ENCODE assay signal across 8 cellular contexts in genomic region chr9:129697111-129697955, GRCh38. TPM values are rescaled to one million over a fixed set of nuclear protein-coding genes. Genes with fewer than 3 reads are reported as not detected.
DNase-seq lines count a peak whose midpoint lies in the region; ATAC-seq, FAIRE-seq and TF ChIP-seq lines count a peak whose summit lies in the region.

No MANE protein-coding gene starts in this region.

- no peak for TF ChIP-seq POLR2A in lower leg skin (IDR thresholded peaks at IDR 0.05)

- TF ChIP-seq CTCF in GM23338 (conservative IDR thresholded peaks at IDR 0.05; ENCODE audit: low read depth in 2 of 2) (no peak), bronchial epithelial cell (IDR thresholded peaks at IDR 0.05; ENCODE audit: insufficient read depth, low read length, severe bottlenecking) (no peak), lower leg skin (IDR thresholded peaks at IDR 0.05) (no peak)

- no peaks in the 10 kb centered on the region for H3K9me2 ChIP-seq in GM23338 (ENCODE audit: insufficient read depth)

- no peaks in the 10 kb centered on the region for H4K20me1 ChIP-seq in GM23338 (replicated peaks; ENCODE audit: insufficient read depth)

- H2AFZ ChIP-seq in GM23338, result peak overlapping the region; percentile 98

- DNase-seq in GM23338 (ENCODE audit: low spot score), result peak; percentile 75
- DNase-seq in SK-N-DZ (ENCODE audit: low spot score), result peak; percentile 44
- no peak for DNase-seq in bronchial epithelial cell (ENCODE audit: low read depth)
- DNase-seq in lower leg skin (ENCODE audit: low spot score in 2 of 2), result peak; percentile 64 to 93
- peak; percentile 71 for DNase-seq in stimulated activated CD8-positive, alpha-beta memory T cell treated with anti-CD3 and anti-CD28 coated beads, Interleukin-4, amount 100 ng/mL, for 48 hours
- no peak for DNase-seq in NCI-H2107 treated with DMSO at 0.1 percent for 48 hours (lab: John Stamatoyannopoulos, UW; ENCODE audit: unreplicated experiment)

- no peaks in the 10 kb centered on the region for H3F3A ChIP-seq in GM23338 (replicated peaks; ENCODE audit: low read depth)

- H3K4me1 ChIP-seq in GM23338 (ENCODE audit: insufficient read depth), result peaks cover 8% of the 10 kb centered on the region; the same call in 1 of the 2 replicates

- H3K4me3 ChIP-seq in GM23338 (peak overlapping the region; percentile 84), bronchial epithelial cell (ENCODE audit: low read depth, low read length) (peak overlapping the region; percentile 29), lower leg skin (ENCODE audit: low read depth, poor library complexity, severe bottlenecking) (peak overlapping the region; percentile 10)

- no peaks in the 10 kb centered on the region for H3K36me3 Mint-ChIP-seq in GM23338 (ENCODE audit: low read depth)

- WGBS in lower leg skin, 2 donors, result 0% methylated on average over 31 to 48 of the region's 76 CpGs

- H3K36me3 ChIP-seq in GM23338 (ENCODE audit: insufficient read depth) (no peaks in the 10 kb centered on the region), bronchial epithelial cell (ENCODE audit: control insufficient read depth, insufficient read depth, low read length) (no peaks in the 10 kb centered on the region)

- no peaks in the 10 kb centered on the region for H3K9me3 Mint-ChIP-seq in GM23338

- FAIRE-seq in bronchial epithelial cell (lab: Jason Lieb, UNC), result no peak

- H3K4me1 Mint-ChIP-seq in GM23338, result peaks cover 6% of the 10 kb centered on the region; the same call in 2 of the 3 replicates

- peak overlapping the region; percentile 78; the same call in 1 of the 2 replicates for H3K27ac Mint-ChIP-seq in GM23338

- H3K4me3 Mint-ChIP-seq in GM23338, result peak overlapping the region; percentile 92

- H3K4me2 ChIP-seq in GM23338, result peak overlapping the region; percentile 95

- H3K27me3 Mint-ChIP-seq in GM23338 (ENCODE audit: insufficient read depth, low read depth, poor library complexity), result peaks cover 10% of the 10 kb centered on the region

- H3K79me2 ChIP-seq in GM23338 (replicated peaks; ENCODE audit: insufficient read depth), result no peaks in the 10 kb centered on the region

- no peak overlapping the region for H3K27ac ChIP-seq in GM23338 (ENCODE audit: low read depth)

- H3K27me3 ChIP-seq in GM23338 (ENCODE audit: insufficient read depth) (peaks cover 6% of the 10 kb centered on the region), bronchial epithelial cell (ENCODE audit: control insufficient read depth, insufficient read depth, low read length) (peaks cover 22% of the 10 kb centered on the region)

- intact Hi-C loops in lower leg skin (cut with DNase I; ENCODE audit: low total_unique reads), result no loop called here

- ATAC-seq in GM23338 (peak; percentile 83), GM19467 (IDR thresholded peaks at IDR 0.05; ENCODE audit: unreplicated experiment) (no peak), GM18520 (IDR thresholded peaks at IDR 0.05; ENCODE audit: unreplicated experiment) (no peak)

TF ChIP-seq in GM23338, 12 proteins besides CTCF, POLR2A, EP300 and RAD21 (continues in another document):
- TF ChIP-seq ZNF331 (CRISPR knock-in tag; IDR thresholded peaks at IDR 0.05; ENCODE audit: low read depth) (no peak), STAT1 (IDR thresholded peaks at IDR 0.05; ENCODE audit: unreplicated experiment) (no peak), ZNF462 (CRISPR knock-in tag; IDR thresholded peaks at IDR 0.05) (no peak), NANOG (IDR thresholded peaks at IDR 0.05; ENCODE audit: borderline replicate concordance) (no peak)

RNA-seq across cellular contexts. Expression of gene PRRX2, which starts 31.9 kb away (rescaled TPM):
- total RNA-seq in GM23338 (2014; rRNA removed; shearing (Covaris generic)), result 4.5 and 8.3 TPM in 2 replicates
- polyA plus RNA-seq in GM23338 (2016; fragmentation: Nextera tagmentation; extraction: Ambion mirVana), result 5.6 and 5.8 TPM in 2 replicates
- 1.8 and 2.1 TPM in 2 replicates for polyA plus RNA-seq in SK-N-DZ (2014; cell fraction: cytosol; rRNA removed)
- 1.1 and 2.0 TPM in 2 replicates for polyA plus RNA-seq in SK-N-DZ (2014; cell fraction: nucleus; rRNA removed)
- 0.13 TPM in 1 of 2 replicates, not detected in the other for total RNA-seq in bronchial epithelial cell
- total RNA-seq in lower leg skin, result 10 to 100 TPM; 10.7 to 24.1 (median 16.6) TPM

RNA-seq across cellular contexts. Expression of gene ASB6, which starts 55.4 kb away (rescaled TPM):
- 15.6 and 19.8 TPM in 2 replicates for total RNA-seq in GM23338 (2014; rRNA removed; shearing (Covaris generic))
- polyA plus RNA-seq in GM23338 (2016; fragmentation: Nextera tagmentation; extraction: Ambion mirVana), result 8.8 and 9.7 TPM in 2 replicates
- polyA plus RNA-seq in SK-N-DZ (2014; cell fraction: cytosol; rRNA removed), result 14.4 and 23.2 TPM in 2 replicates
- 31.9 and 32.7 TPM in 2 replicates for polyA plus RNA-seq in SK-N-DZ (2014; cell fraction: nucleus; rRNA removed)
- 6.1 and 9.2 TPM in 2 replicates for total RNA-seq in bronchial epithelial cell
- total RNA-seq in lower leg skin, result 10 to 100 TPM; 33.0 to 46.9 (median 40.1) TPM

RNA-seq across cellular contexts. Expression of gene PTGES, which starts 55.5 kb away (rescaled TPM):
- 3.6 and 3.9 TPM in 2 replicates for total RNA-seq in GM23338 (2014; rRNA removed; shearing (Covaris generic))
- 2.8 and 3.3 TPM in 2 replicates for polyA plus RNA-seq in GM23338 (2016; fragmentation: Nextera tagmentation; extraction: Ambion mirVana)
- polyA plus RNA-seq in SK-N-DZ (2014; cell fraction: cytosol; rRNA removed), result not detected in 2 replicates
- not detected in 2 replicates for polyA plus RNA-seq in SK-N-DZ (2014; cell fraction: nucleus; rRNA removed)
- total RNA-seq in bronchial epithelial cell (0.90 and 11.1 TPM in 2 replicates), lower leg skin (10 to 100 TPM; 14.4 to 28.7 (median 23.2) TPM)

Comparison
In these comparisons a context has a peak if more than half of its experiments do, and no peak if none do; other contexts are left out.
1. DNase-seq: peak in GM23338 (single experiment), SK-N-DZ (single experiment), lower leg skin (2 of 2) and stimulated activated CD8-positive, alpha-beta memory T cell treated with anti-CD3 and anti-CD28 coated beads, Interleukin-4, amount 100 ng/mL, for 48 hours (single experiment); none in bronchial epithelial cell (single experiment) and NCI-H2107 treated with DMSO at 0.1 percent for 48 hours (single experiment).
2. H3K4me3 ChIP-seq: peak in every context shown above with its lines; median percentile 84 in GM23338; 29 in bronchial epithelial cell; 10 in lower leg skin.